In genomic region chr6:150592377-150592995, GRCh38 we compare ENCODE assay signal across 1 cellular context.
TF ChIP-seq lines count a peak whose summit lies in the region.

No MANE protein-coding gene starts in this region.

TF ChIP-seq in HEK293, 187 proteins besides CTCF, POLR2A, EP300 and RAD21 (continued from another document and continues in another):
- TF ChIP-seq ZNF488 (tag by site-specific recombination; IDR thresholded peaks at IDR 0.05) (no peak), ZBTB48 (tag by site-specific recombination; IDR thresholded peaks at IDR 0.05) (peak; percentile 27; the same call in 1 of the 2 replicates), ZNF596 (tag by site-specific recombination; IDR thresholded peaks at IDR 0.05) (no peak), ZNF664 (tag by site-specific recombination; IDR thresholded peaks at IDR 0.05) (0 out of 2 replicates have a peak, but pooled peaks have one; percentile 20), SP2 (tag by site-specific recombination; IDR thresholded peaks at IDR 0.05) (peak; percentile 26; the same call in 1 of the 2 replicates), ZNF600 (tag by site-specific recombination; IDR thresholded peaks at IDR 0.05) (peak; percentile 79), ZNF510 (tag by site-specific recombination; IDR thresholded peaks at IDR 0.05; ENCODE audit: insufficient replicate concordance) (no peak), KLF10 (tag by site-specific recombination; IDR thresholded peaks at IDR 0.05) (peak; percentile 50), IKZF3 (tag by site-specific recombination; IDR thresholded peaks at IDR 0.05) (peak; percentile 36; the same call in 1 of the 2 replicates), ZNF311 (tag by site-specific recombination; IDR thresholded peaks at IDR 0.05; ENCODE audit: borderline replicate concordance) (no peak), ZNF2 (tag by site-specific recombination; IDR thresholded peaks at IDR 0.05) (peak; percentile 31; the same call in 1 of the 2 replicates), KLF8 (tag by site-specific recombination; IDR thresholded peaks at IDR 0.05) (0 out of 2 replicates have a peak, but pooled peaks have one; percentile 37), ZNF248 (tag by site-specific recombination; IDR thresholded peaks at IDR 0.05) (no peak), SP3 (tag by site-specific recombination; IDR thresholded peaks at IDR 0.05) (peak; percentile 25; the same call in 1 of the 2 replicates), OVOL3 (tag by site-specific recombination; IDR thresholded peaks at IDR 0.05) (no peak; the same call in 1 of the 2 replicates), ZNF391 (tag by site-specific recombination; IDR thresholded peaks at IDR 0.05; ENCODE audit: borderline replicate concordance, low read depth) (peak; percentile 82; the same call in 1 of the 2 replicates), MYNN (tag by site-specific recombination; IDR thresholded peaks at IDR 0.05; ENCODE audit: borderline replicate concordance) (0 out of 2 replicates have a peak, but pooled peaks have one; percentile 15), ZNF629 (tag by site-specific recombination; IDR thresholded peaks at IDR 0.05) (peak; percentile 83), ZNF10 (tag by site-specific recombination; IDR thresholded peaks at IDR 0.05) (no peak), WT1 (tag by site-specific recombination; IDR thresholded peaks at IDR 0.05) (peak; percentile 81), KLF7 (tag by site-specific recombination; IDR thresholded peaks at IDR 0.05; ENCODE audit: borderline replicate concordance) (peak; percentile 22; the same call in 1 of the 2 replicates), HOXC10 (CRISPR knock-in tag; IDR thresholded peaks at IDR 0.05) (no peak), ZNF366 (tag by site-specific recombination; conservative IDR thresholded peaks at IDR 0.05) (peak; percentile 47), ZNF549 (tag by site-specific recombination; IDR thresholded peaks at IDR 0.05) (no peak), ZNF639 (tag by site-specific recombination; IDR thresholded peaks at IDR 0.05) (0 out of 2 replicates have a peak, but pooled peaks have one; percentile 47), PRDM4 (tag by site-specific recombination; IDR thresholded peaks at IDR 0.05) (peak; percentile 78), OSR2 (tag by site-specific recombination; IDR thresholded peaks at IDR 0.05) (peak; percentile 93), SP7 (tag by site-specific recombination; IDR thresholded peaks at IDR 0.05) (peak; percentile 81), ZNF18 (tag by site-specific recombination; IDR thresholded peaks at IDR 0.05) (0 out of 2 replicates have a peak, but pooled peaks have one; percentile 35), ZXDB (tag by site-specific recombination; IDR thresholded peaks at IDR 0.05) (peak; percentile 93), ZNF302 (tag by site-specific recombination; IDR thresholded peaks at IDR 0.05; ENCODE audit: low read depth) (no peak), ZBTB1 (tag by site-specific recombination; IDR thresholded peaks at IDR 0.05) (no peak), YY2 (tag by site-specific recombination; IDR thresholded peaks at IDR 0.05) (no peak), ZFHX2 (tag by site-specific recombination; conservative IDR thresholded peaks at IDR 0.05) (no peak)
- TF ChIP-seq, protein P1, sequence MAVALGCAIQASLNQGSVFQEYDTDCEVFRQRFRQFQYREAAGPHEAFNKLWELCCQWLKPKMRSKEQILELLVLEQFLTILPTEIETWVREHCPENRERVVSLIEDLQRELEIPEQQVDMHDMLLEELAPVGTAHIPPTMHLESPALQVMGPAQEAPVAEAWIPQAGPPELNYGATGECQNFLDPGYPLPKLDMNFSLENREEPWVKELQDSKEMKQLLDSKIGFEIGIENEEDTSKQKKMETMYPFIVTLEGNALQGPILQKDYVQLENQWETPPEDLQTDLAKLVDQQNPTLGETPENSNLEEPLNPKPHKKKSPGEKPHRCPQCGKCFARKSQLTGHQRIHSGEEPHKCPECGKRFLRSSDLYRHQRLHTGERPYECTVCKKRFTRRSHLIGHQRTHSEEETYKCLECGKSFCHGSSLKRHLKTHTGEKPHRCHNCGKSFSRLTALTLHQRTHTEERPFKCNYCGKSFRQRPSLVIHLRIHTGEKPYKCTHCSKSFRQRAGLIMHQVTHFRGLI (tag by site-specific recombination; IDR thresholded peaks at IDR 0.05): no peak
- TF ChIP-seq, protein P2, sequence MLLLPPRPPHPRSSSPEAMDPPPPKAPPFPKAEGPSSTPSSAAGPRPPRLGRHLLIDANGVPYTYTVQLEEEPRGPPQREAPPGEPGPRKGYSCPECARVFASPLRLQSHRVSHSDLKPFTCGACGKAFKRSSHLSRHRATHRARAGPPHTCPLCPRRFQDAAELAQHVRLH (tag by site-specific recombination; IDR thresholded peaks at IDR 0.05): peak; percentile 75
- TF ChIP-seq, protein P3, sequence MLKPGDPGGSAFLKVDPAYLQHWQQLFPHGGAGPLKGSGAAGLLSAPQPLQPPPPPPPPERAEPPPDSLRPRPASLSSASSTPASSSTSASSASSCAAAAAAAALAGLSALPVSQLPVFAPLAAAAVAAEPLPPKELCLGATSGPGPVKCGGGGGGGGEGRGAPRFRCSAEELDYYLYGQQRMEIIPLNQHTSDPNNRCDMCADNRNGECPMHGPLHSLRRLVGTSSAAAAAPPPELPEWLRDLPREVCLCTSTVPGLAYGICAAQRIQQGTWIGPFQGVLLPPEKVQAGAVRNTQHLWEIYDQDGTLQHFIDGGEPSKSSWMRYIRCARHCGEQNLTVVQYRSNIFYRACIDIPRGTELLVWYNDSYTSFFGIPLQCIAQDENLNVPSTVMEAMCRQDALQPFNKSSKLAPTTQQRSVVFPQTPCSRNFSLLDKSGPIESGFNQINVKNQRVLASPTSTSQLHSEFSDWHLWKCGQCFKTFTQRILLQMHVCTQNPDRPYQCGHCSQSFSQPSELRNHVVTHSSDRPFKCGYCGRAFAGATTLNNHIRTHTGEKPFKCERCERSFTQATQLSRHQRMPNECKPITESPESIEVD (tag by site-specific recombination; IDR thresholded peaks at IDR 0.05): peak; percentile 77
- TF ChIP-seq, protein P4, sequence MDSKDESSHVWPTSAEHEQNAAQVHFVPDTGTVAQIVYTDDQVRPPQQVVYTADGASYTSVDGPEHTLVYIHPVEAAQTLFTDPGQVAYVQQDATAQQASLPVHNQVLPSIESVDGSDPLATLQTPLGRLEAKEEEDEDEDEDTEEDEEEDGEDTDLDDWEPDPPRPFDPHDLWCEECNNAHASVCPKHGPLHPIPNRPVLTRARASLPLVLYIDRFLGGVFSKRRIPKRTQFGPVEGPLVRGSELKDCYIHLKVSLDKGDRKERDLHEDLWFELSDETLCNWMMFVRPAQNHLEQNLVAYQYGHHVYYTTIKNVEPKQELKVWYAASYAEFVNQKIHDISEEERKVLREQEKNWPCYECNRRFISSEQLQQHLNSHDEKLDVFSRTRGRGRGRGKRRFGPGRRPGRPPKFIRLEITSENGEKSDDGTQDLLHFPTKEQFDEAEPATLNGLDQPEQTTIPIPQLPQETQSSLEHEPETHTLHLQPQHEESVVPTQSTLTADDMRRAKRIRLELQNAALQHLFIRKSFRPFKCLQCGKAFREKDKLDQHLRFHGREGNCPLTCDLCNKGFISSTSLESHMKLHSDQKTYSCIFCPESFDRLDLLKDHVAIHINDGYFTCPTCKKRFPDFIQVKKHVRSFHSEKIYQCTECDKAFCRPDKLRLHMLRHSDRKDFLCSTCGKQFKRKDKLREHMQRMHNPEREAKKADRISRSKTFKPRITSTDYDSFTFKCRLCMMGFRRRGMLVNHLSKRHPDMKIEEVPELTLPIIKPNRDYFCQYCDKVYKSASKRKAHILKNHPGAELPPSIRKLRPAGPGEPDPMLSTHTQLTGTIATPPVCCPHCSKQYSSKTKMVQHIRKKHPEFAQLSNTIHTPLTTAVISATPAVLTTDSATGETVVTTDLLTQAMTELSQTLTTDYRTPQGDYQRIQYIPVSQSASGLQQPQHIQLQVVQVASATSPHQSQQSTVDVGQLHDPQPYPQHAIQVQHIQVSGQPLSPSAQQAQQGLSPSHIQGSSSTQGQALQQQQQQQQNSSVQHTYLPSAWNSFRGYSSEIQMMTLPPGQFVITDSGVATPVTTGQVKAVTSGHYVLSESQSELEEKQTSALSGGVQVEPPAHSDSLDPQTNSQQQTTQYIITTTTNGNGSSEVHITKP (tag by site-specific recombination; IDR thresholded peaks at IDR 0.05): peak; percentile 90
- TF ChIP-seq, protein P5, sequence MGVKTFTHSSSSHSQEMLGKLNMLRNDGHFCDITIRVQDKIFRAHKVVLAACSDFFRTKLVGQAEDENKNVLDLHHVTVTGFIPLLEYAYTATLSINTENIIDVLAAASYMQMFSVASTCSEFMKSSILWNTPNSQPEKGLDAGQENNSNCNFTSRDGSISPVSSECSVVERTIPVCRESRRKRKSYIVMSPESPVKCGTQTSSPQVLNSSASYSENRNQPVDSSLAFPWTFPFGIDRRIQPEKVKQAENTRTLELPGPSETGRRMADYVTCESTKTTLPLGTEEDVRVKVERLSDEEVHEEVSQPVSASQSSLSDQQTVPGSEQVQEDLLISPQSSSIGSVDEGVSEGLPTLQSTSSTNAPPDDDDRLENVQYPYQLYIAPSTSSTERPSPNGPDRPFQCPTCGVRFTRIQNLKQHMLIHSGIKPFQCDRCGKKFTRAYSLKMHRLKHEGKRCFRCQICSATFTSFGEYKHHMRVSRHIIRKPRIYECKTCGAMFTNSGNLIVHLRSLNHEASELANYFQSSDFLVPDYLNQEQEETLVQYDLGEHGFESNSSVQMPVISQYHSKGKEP (tag by site-specific recombination; IDR thresholded peaks at IDR 0.05): peak; percentile 94
- TF ChIP-seq, protein P6, sequence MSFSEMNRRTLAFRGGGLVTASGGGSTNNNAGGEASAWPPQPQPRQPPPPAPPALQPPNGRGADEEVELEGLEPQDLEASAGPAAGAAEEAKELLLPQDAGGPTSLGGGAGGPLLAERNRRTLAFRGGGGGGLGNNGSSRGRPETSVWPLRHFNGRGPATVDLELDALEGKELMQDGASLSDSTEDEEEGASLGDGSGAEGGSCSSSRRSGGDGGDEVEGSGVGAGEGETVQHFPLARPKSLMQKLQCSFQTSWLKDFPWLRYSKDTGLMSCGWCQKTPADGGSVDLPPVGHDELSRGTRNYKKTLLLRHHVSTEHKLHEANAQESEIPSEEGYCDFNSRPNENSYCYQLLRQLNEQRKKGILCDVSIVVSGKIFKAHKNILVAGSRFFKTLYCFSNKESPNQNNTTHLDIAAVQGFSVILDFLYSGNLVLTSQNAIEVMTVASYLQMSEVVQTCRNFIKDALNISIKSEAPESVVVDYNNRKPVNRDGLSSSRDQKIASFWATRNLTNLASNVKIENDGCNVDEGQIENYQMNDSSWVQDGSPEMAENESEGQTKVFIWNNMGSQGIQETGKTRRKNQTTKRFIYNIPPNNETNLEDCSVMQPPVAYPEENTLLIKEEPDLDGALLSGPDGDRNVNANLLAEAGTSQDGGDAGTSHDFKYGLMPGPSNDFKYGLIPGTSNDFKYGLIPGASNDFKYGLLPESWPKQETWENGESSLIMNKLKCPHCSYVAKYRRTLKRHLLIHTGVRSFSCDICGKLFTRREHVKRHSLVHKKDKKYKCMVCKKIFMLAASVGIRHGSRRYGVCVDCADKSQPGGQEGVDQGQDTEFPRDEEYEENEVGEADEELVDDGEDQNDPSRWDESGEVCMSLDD (tag by site-specific recombination; IDR thresholded peaks at IDR 0.05): no peak
- TF ChIP-seq, protein P7, sequence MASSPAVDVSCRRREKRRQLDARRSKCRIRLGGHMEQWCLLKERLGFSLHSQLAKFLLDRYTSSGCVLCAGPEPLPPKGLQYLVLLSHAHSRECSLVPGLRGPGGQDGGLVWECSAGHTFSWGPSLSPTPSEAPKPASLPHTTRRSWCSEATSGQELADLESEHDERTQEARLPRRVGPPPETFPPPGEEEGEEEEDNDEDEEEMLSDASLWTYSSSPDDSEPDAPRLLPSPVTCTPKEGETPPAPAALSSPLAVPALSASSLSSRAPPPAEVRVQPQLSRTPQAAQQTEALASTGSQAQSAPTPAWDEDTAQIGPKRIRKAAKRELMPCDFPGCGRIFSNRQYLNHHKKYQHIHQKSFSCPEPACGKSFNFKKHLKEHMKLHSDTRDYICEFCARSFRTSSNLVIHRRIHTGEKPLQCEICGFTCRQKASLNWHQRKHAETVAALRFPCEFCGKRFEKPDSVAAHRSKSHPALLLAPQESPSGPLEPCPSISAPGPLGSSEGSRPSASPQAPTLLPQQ (tag by site-specific recombination; IDR thresholded peaks at IDR 0.05): 0 out of 2 replicates have a peak, but pooled peaks have one; percentile 28
